Comparison of ENCODE assay signal across 24 cellular contexts in genomic region chr7:142131439-142131838, GRCh38. TPM values are rescaled to one million over a fixed set of nuclear protein-coding genes. Genes with fewer than 3 reads are reported as not detected.
DNase-seq lines count a peak whose midpoint lies in the region; FAIRE-seq and TF ChIP-seq lines count a peak whose summit lies in the region.
"Had no signal": no experiment of that assay in that cellular context is flagged by ENCODE, and none has a peak within 500 bp of the region (broad histone marks: within the 10 kb centered on the region; RNA-seq: fewer than 3 reads in every experiment).

No MANE protein-coding gene starts in this region.

- no peaks in the 10 kb centered on the region for H4K20me1 ChIP-seq in H1 (replicated peaks in 1 of 2; ENCODE audit: control insufficient read depth in 1 of 2, insufficient read depth in 2 of 2, low read length in 2 of 2)

- no peaks in the 10 kb centered on the region for H3K4me1 Mint-ChIP-seq in activated CD4-positive, alpha-beta T cell treated with anti-CD3 and anti-CD28 coated beads, Interleukin-2, amount 10 ng/mL, durations not matched to agents 24 days and 14 days
- H3K4me1 Mint-ChIP-seq in Calu3 (ENCODE audit: low read depth, unreplicated experiment), result peaks cover 33% of the 10 kb centered on the region

- no peaks in the 10 kb centered on the region for H3K79me1 ChIP-seq in H1 (ENCODE audit: low read depth, low read length)

- CTCF ChIA-PET in Calu3 (lab: Charles Lee) (interaction anchor here (0.5 to 0.6 kb wide), 2 partner anchors 45 to 1218 kb away, joined by 3 to 4 read pairs; no protein-coding TSS in a partner anchor), H1 (lab: Charles Lee; ENCODE audit: partially characterized antibody) (interaction anchor here (0.8 to 1.3 kb wide), 3 partner anchors 19 to 100 kb away, joined by 3 read pairs; no protein-coding TSS in a partner anchor)

- H2BK15ac ChIP-seq in H1 (ENCODE audit: low read length), result no peak overlapping the region

- no peak overlapping the region for H3K56ac ChIP-seq in H1 (replicated peaks; ENCODE audit: insufficient read length, low read depth, low read length)

- H3K4me3 Mint-ChIP-seq in activated CD4-positive, alpha-beta T cell treated with anti-CD3 and anti-CD28 coated beads, Interleukin-2, amount 10 ng/mL, durations not matched to agents 24 days and 14 days, result no peak overlapping the region
- no peak overlapping the region for H3K4me3 Mint-ChIP-seq in Calu3 (ENCODE audit: low read depth, unreplicated experiment)

- H2BK12ac ChIP-seq in H1 (ENCODE audit: low read depth, low read length), result no peak overlapping the region

- H3K14ac ChIP-seq in H1 (ENCODE audit: insufficient read length), result no peak overlapping the region

- no peak overlapping the region for H2BK20ac ChIP-seq in H1 (ENCODE audit: low read length)

- POLR2A ChIA-PET in H1 (lab: Charles Lee; ENCODE audit: partially characterized antibody), result no interaction called here

- H3K23me2 ChIP-seq in H1 (ENCODE audit: low read depth, low read length), result no peaks in the 10 kb centered on the region; the same call in 1 of the 2 replicates

- no peak overlapping the region for H3K9ac ChIP-seq in H1 (replicated peaks in 1 of 4; ENCODE audit: extremely low read depth in 1 of 4, low read depth in 3 of 4, low read length in 3 of 4)

- BruUV-seq in Calu3 (replicated peaks; lab: Mats Ljungman, UMichigan), result no TSS peak

- no peaks in the 10 kb centered on the region for H3K36me3 Mint-ChIP-seq in activated CD4-positive, alpha-beta T cell treated with anti-CD3 and anti-CD28 coated beads, Interleukin-2, amount 10 ng/mL, durations not matched to agents 24 days and 14 days (ENCODE audit: low read depth)
- H3K36me3 Mint-ChIP-seq in Calu3 (ENCODE audit: insufficient read depth, unreplicated experiment), result peaks cover 35% of the 10 kb centered on the region
- H3K36me3 Mint-ChIP-seq: IgD-negative memory B cell had no signal

- H4K91ac ChIP-seq in H1 (replicated peaks; ENCODE audit: insufficient read length, low read length), result no peak overlapping the region

- H3K9me3 ChIP-seq in H1 (ENCODE audit: insufficient read depth in 2 of 2, low read depth in 1 of 2, low read length in 1 of 2), result no peaks in the 10 kb centered on the region

- H3K18ac ChIP-seq in H1 (ENCODE audit: extremely low read depth, low read length), result no peak overlapping the region

- H3K23ac ChIP-seq in H1 (ENCODE audit: insufficient read length), result no peak overlapping the region

- H3K36me3 ChIP-seq in H1 (ENCODE audit: control insufficient read depth in 2 of 4, insufficient read depth in 4 of 4, low read length in 3 of 4), result no peaks in the 10 kb centered on the region

- no peak for TF ChIP-seq EP300 in H1 (IDR thresholded peaks at IDR 0.05; ENCODE audit: borderline replicate concordance in 1 of 2, low read depth in 2 of 2, low read length in 2 of 2)

- H3K27ac ChIP-seq in H1 (ENCODE audit: low read depth, low read length), result no peak overlapping the region
- H3K27ac ChIP-seq in dorsolateral prefrontal cortex, result no peak overlapping the region
- H3K27ac ChIP-seq: HL-60 had no signal

- TF ChIP-seq RAD21 in H1 (IDR thresholded peaks at IDR 0.05 in 1 of 2, conservative IDR thresholded peaks at IDR 0.05 in 1 of 2; ENCODE audit: low read depth in 2 of 2, low read length in 2 of 2), result no peak

- peak overlapping the region; percentile 18; the same call in 1 of the 2 replicates for H2AFZ ChIP-seq in H1 (ENCODE audit: low read length)

- intact Hi-C loops in activated CD4-positive, alpha-beta T cell treated with anti-CD3 and anti-CD28 coated beads, Interleukin-2, amount 10 ng/mL, durations not matched to agents 24 days and 14 days (cut with micrococcal nuclease), result no loop called here
- intact Hi-C loops in Calu3 (cut with micrococcal nuclease; ENCODE audit: unreplicated experiment), result no loop called here
- intact Hi-C loops in dorsolateral prefrontal cortex (cut with DNase I), result no loop called here

- no peak overlapping the region for H4K5ac ChIP-seq in H1 (ENCODE audit: insufficient read length, low read depth, low read length)

- no peak overlapping the region for H3K4me2 ChIP-seq in H1 (ENCODE audit: insufficient read depth in 1 of 2, low read depth in 2 of 2, low read length in 2 of 2)

- 92% methylated on average over 2 of the region's 2 CpGs; no CpG with 5 or more reads in 1 of the 2 experiments for WGBS in H1 (ENCODE audit: extremely low coverage in 1 of 2, insufficient coverage in 1 of 2, insufficient read length in 1 of 2, insufficient replicate concordance in 2 of 2, low coverage in 1 of 2, low lambda C conversion rate in 2 of 2, missing lambda C conversion rate in 1 of 2), 2 experiments

- DNase-seq in activated CD4-positive, alpha-beta T cell treated with anti-CD3 and anti-CD28 coated beads, Interleukin-2, amount 10 ng/mL, durations not matched to agents 24 days and 14 days, result peak; percentile 72
- DNase-seq in activated CD4-positive, alpha-beta T cell treated with anti-CD3 and anti-CD28 coated beads, Interleukin-2, amount 50 U/mL, for 1 hour, result no peak
- no peak for DNase-seq in Calu3
- DNase-seq in NCI-H69 (lab: John Stamatoyannopoulos, UW), result peak; percentile 52
- no peak for DNase-seq in H1 (ENCODE audit: low read depth in 1 of 2, low spot score in 2 of 2)
- DNase-seq in NCI-H1092 treated with DMSO at 0.1 percent for 48 hours (lab: John Stamatoyannopoulos, UW), result no peak
- DNase-seq in dorsolateral prefrontal cortex, result no peak
- DNase-seq: C1 segment of cervical spinal cord, DMS 273 treated with DMSO at 0.1 percent for 48 hours, GF-D8, HCEC 1CT, MM.1S, NCI-H1436, NCI-H2029, NCI-H510A treated with DMSO at 0.1 percent for 48 hours, SIG-M5 had no signal

- H3K27me3 Mint-ChIP-seq in activated CD4-positive, alpha-beta T cell treated with anti-CD3 and anti-CD28 coated beads, Interleukin-2, amount 10 ng/mL, durations not matched to agents 24 days and 14 days, result peaks cover 1% of the 10 kb centered on the region
- H3K27me3 Mint-ChIP-seq in Calu3 (ENCODE audit: unreplicated experiment), result no peaks in the 10 kb centered on the region

- no peak overlapping the region for H2BK120ac ChIP-seq in H1 (replicated peaks; ENCODE audit: low read depth, low read length)

- no peak overlapping the region for H3K4ac ChIP-seq in H1 (replicated peaks; ENCODE audit: insufficient read length, low read depth, low read length)

- H3K27me3 ChIP-seq in H1 (replicated peaks in 1 of 4; ENCODE audit: control insufficient read depth in 3 of 4, extremely low read depth in 1 of 4, insufficient read depth in 3 of 4, low read length in 3 of 4) (no peaks in the 10 kb centered on the region), dorsolateral prefrontal cortex (peaks cover 0 to 15% (median 0%) of the 10 kb centered on the region in 45 donors)

- TF ChIP-seq POLR2A in H1 (IDR thresholded peaks at IDR 0.05; ENCODE audit: control extremely low read depth in 1 of 2, low read depth in 2 of 2, low read length in 2 of 2), result no peak

- no peak overlapping the region for H3K27ac Mint-ChIP-seq in activated CD4-positive, alpha-beta T cell treated with anti-CD3 and anti-CD28 coated beads, Interleukin-2, amount 10 ng/mL, durations not matched to agents 24 days and 14 days
- H3K27ac Mint-ChIP-seq in Calu3 (ENCODE audit: unreplicated experiment), result peak overlapping the region; percentile 52
- H3K27ac Mint-ChIP-seq: IgD-negative memory B cell had no signal

- no peaks in the 10 kb centered on the region for H3K9me3 Mint-ChIP-seq in activated CD4-positive, alpha-beta T cell treated with anti-CD3 and anti-CD28 coated beads, Interleukin-2, amount 10 ng/mL, durations not matched to agents 24 days and 14 days
- peaks cover 6% of the 10 kb centered on the region for H3K9me3 Mint-ChIP-seq in Calu3 (ENCODE audit: low read depth, unreplicated experiment)

- FAIRE-seq in H1 (lab: Jason Lieb, UNC), result no peak
- FAIRE-seq: GM12891, GM18507, HTR-8/SVneo had no signal

- no peak overlapping the region for H2AK5ac ChIP-seq in H1 (ENCODE audit: low read depth, low read length)

- no peak overlapping the region for H2BK5ac ChIP-seq in H1 (ENCODE audit: low read depth, low read length)

- H3K4me1 ChIP-seq in H1 (replicated peaks in 1 of 4; ENCODE audit: control insufficient read depth in 3 of 4, insufficient read depth in 4 of 4, low read length in 3 of 4), result peaks cover 0 to 4% (median 1%) of the 10 kb centered on the region in 4 experiments; a peak in 3 of 7 replicates

- no peak for TF ChIP-seq CTCF in Calu3 (IDR thresholded peaks at IDR 0.05; ENCODE audit: unreplicated experiment)
- TF ChIP-seq CTCF in H1 (IDR thresholded peaks at IDR 0.05; ENCODE audit: control extremely low read depth in 1 of 3, insufficient read depth in 1 of 3, low read depth in 1 of 3, low read length in 3 of 3), result no peak
- no peak for TF ChIP-seq CTCF in dorsolateral prefrontal cortex (IDR thresholded peaks at IDR 0.05 in 54 of 56, conservative IDR thresholded peaks at IDR 0.05 in 2 of 56; ENCODE audit: low read depth in 1 of 56, partially characterized antibody in 56 of 56)

- no peak overlapping the region for H4K8ac ChIP-seq in H1 (ENCODE audit: extremely low read depth, insufficient read depth, low read length)

- H3K4me3 ChIP-seq in H1 (ENCODE audit: extremely low read depth in 1 of 4, insufficient read depth in 2 of 4, low read depth in 3 of 4, low read length in 4 of 4) (no peak overlapping the region), dorsolateral prefrontal cortex (no peak overlapping the region)

- H3K79me2 ChIP-seq in H1 (ENCODE audit: control insufficient read depth in 1 of 2, insufficient read depth in 2 of 2, low read length in 2 of 2), result no peaks in the 10 kb centered on the region

TF ChIP-seq in H1, 55 proteins besides CTCF, POLR2A, EP300 and RAD21 (continues in another document):
- TF ChIP-seq CBX8 (IDR thresholded peaks at IDR 0.05; ENCODE audit: borderline replicate concordance, low read depth, low read length) (no peak), SAP30 (IDR thresholded peaks at IDR 0.05; ENCODE audit: insufficient read depth, insufficient replicate concordance, low read length) (no peak)

RNA-seq across cellular contexts. Expression of gene MGAM2, which starts 19.9 kb away (rescaled TPM):
- total RNA-seq in activated CD4-positive, alpha-beta T cell treated with anti-CD3 and anti-CD28 coated beads, Interleukin-2, amount 10 ng/mL, durations not matched to agents 24 days and 14 days, result not detected in 2 replicates
- total RNA-seq in Calu3 (2022) (69.5 and 124 TPM in 2 replicates), dorsolateral prefrontal cortex (1 to 10 TPM in 6 of 120 experiments, under 1 TPM in 98, not detected in 16; 0.06 to 1.3 (median 0.33) TPM)
- total RNA-seq in H1 (2021; fragmentation: NEBNext Ultra II Directional; extraction: Animal tissue kit (Norgen Biotek cat#: 25700)), result not detected in 2 replicates
- 0.02 and 0.03 TPM in 2 replicates for polyA plus RNA-seq in H1 (2011; rRNA removed)
- polyA plus RNA-seq in H1 (2011; cell fraction: cytosol; rRNA removed), result 0.03 TPM
- polyA plus RNA-seq in H1 (2011; cell fraction: nucleus; rRNA removed), result 0.06 TPM
- polyA plus RNA-seq in H1 (2012, experiment 1 of 2), result not detected in 4 replicates
- not detected for polyA plus RNA-seq in H1 (2012, experiment 2 of 2)
- polyA plus RNA-seq in H1 (2013, experiment 1 of 2), result 0.02 TPM
- not detected for polyA plus RNA-seq in H1 (2013, experiment 2 of 2)
- 0.20 TPM in 1 of 2 replicates, not detected in the other for polyA minus RNA-seq in H1 (2011; rRNA and poly(A)+ RNA removed)
- not detected for polyA minus RNA-seq in H1 (2011; cell fraction: cytosol; rRNA and poly(A)+ RNA removed)
- polyA minus RNA-seq in H1 (2011; cell fraction: nucleus; rRNA and poly(A)+ RNA removed), result not detected
- total RNA-seq: A673, Daoy, RPMI7951 had no signal
- polyA plus RNA-seq: IgD-negative memory B cell had no signal

Comparison
In these comparisons a context has a peak if more than half of its experiments do, and no peak if none do; other contexts are left out.
1. DNase-seq: peak in activated CD4-positive, alpha-beta T cell treated with anti-CD3 and anti-CD28 coated beads, Interleukin-2, amount 10 ng/mL, durations not matched to agents 24 days and 14 days (single experiment) and NCI-H69 (single experiment); none in activated CD4-positive, alpha-beta T cell treated with anti-CD3 and anti-CD28 coated beads, Interleukin-2, amount 50 U/mL, for 1 hour (single experiment), Calu3 (single experiment), H1 (0 of 2), NCI-H1092 treated with DMSO at 0.1 percent for 48 hours (single experiment) and dorsolateral prefrontal cortex (0 of 10).
2. RNA of gene MGAM2, which starts 19.9 kb away (total RNA-seq): 69.5 to 124 TPM in Calu3; 0.06 to 1.3 TPM in dorsolateral prefrontal cortex, not detected in H1 and not detected in activated CD4-positive, alpha-beta T cell treated with anti-CD3 and anti-CD28 coated beads, Interleukin-2, amount 10 ng/mL, durations not matched to agents 24 days and 14 days; every median in the first group is over 10 times any median in the second.